ENCODE assay signal across 15 cellular contexts in genomic region chr9:93306081-93306480, GRCh38.
A peak's percentile ranks its signal among the peaks of the same experiment; 100 is the strongest.
DNase-seq lines count a peak whose midpoint lies in the region; ATAC-seq and TF ChIP-seq lines count a peak whose summit lies in the region.
"Had no signal": no experiment of that assay in that cellular context is flagged by ENCODE, and none has a peak within 500 bp of the region (broad histone marks: within the 10 kb centered on the region; RNA-seq: fewer than 3 reads in every experiment).

No MANE protein-coding gene starts in this region.

- no peak for TF ChIP-seq CTCF in left ventricle myocardium inferior (IDR thresholded peaks at IDR 0.05; ENCODE audit: borderline replicate concordance)
- no peak for TF ChIP-seq CTCF in spleen (IDR thresholded peaks at IDR 0.05 in 8 of 11, conservative IDR thresholded peaks at IDR 0.05 in 3 of 11)
- TF ChIP-seq CTCF in Calu3 (IDR thresholded peaks at IDR 0.05; ENCODE audit: unreplicated experiment): no peak

- TF ChIP-seq POLR2A in spleen (IDR thresholded peaks at IDR 0.05): no peak

- H3K27ac Mint-ChIP-seq in Calu3 (ENCODE audit: unreplicated experiment): no peak overlapping the region

- H3K27me3 ChIP-seq in left ventricle myocardium inferior (ENCODE audit: low read depth) (no peaks in the 10 kb centered on the region), right cardiac atrium (ENCODE audit: control insufficient read depth, insufficient read depth) (no peaks in the 10 kb centered on the region), layer of hippocampus (ENCODE audit: control insufficient read depth, insufficient read depth, low read length) (no peaks in the 10 kb centered on the region), spleen (replicated peaks in 1 of 7) (no peaks in the 10 kb centered on the region)

- ATAC-seq in right cardiac atrium (no peak), HG03097 (IDR thresholded peaks at IDR 0.05; ENCODE audit: low FRiP score, unreplicated experiment) (no peak)

- H3K27me3 Mint-ChIP-seq in Calu3 (ENCODE audit: unreplicated experiment): no peaks in the 10 kb centered on the region

- H3K27ac ChIP-seq in left ventricle myocardium inferior (replicated peaks) (peak overlapping the region; percentile 60), right cardiac atrium (ENCODE audit: low read length) (no peak overlapping the region), layer of hippocampus (ENCODE audit: low read depth, low read length) (peak overlapping the region; percentile 18), spleen (no peak overlapping the region)
- H3K27ac ChIP-seq: PC-9 had no signal

- BruUV-seq in Calu3 (replicated peaks; lab: Mats Ljungman, UMichigan): no TSS peak

- no peak for DNase-seq in left ventricle myocardium inferior
- no peak for DNase-seq in right cardiac atrium
- DNase-seq in spleen: peak; percentile 36
- no peak for DNase-seq in stimulated activated CD4-positive, alpha-beta T cell treated with anti-CD3 and anti-CD28 coated beads, Interleukin-4, amount 100 ng/mL, for 24 hours
- DNase-seq in Calu3: no peak
- DNase-seq: DMS53, NCI-H1436 treated with DMSO at 0.1 percent for 48 hours, NCI-H2081 treated with DMSO at 0.1 percent for 48 hours, NCI-H345, PC-9, SHP77 had no signal

- no peaks in the 10 kb centered on the region for H3K4me1 Mint-ChIP-seq in Calu3 (ENCODE audit: low read depth, unreplicated experiment)

- 67% methylated on average over 9 of the region's 9 CpGs for WGBS in right cardiac atrium
- WGBS in spleen, 5 donors: 91 to 94% (median 93%) methylated on average over 9 of the region's 9 CpGs

- no peaks in the 10 kb centered on the region for H3K9me3 Mint-ChIP-seq in Calu3 (ENCODE audit: low read depth, unreplicated experiment)

- intact Hi-C loops in left ventricle myocardium inferior (cut with micrococcal nuclease): loop anchor here (10.0 kb wide), 1 partner anchor 151 kb away; no protein-coding TSS in a partner anchor
- intact Hi-C loops in right cardiac atrium (cut with DNase I): loop anchor here in 1 of 4 donors (5.0 to 10.0 kb wide), 2 partner anchors 144 to 201 kb away; no protein-coding TSS in a partner anchor
- intact Hi-C loops in spleen (cut with DNase I; ENCODE audit: low total_unique reads): no loop called here
- intact Hi-C loops in Calu3 (cut with micrococcal nuclease; ENCODE audit: unreplicated experiment): no loop called here

- CTCF ChIA-PET in Calu3 (lab: Charles Lee): interaction anchor here (0.6 kb wide), 1 partner anchor 122 kb away, joined by 3 read pairs; the partner anchor contains the start of gene WNK2

- H3K4me3 Mint-ChIP-seq in Calu3 (ENCODE audit: low read depth, unreplicated experiment): no peak overlapping the region

- no peaks in the 10 kb centered on the region for H3K9me3 ChIP-seq in left ventricle myocardium inferior (replicated peaks)
- no peaks in the 10 kb centered on the region for H3K9me3 ChIP-seq in right cardiac atrium (ENCODE audit: control insufficient read depth, low read length)
- H3K9me3 ChIP-seq in spleen: no peaks in the 10 kb centered on the region
- H3K9me3 ChIP-seq: Caco-2, HAP-1 had no signal

- H3K4me3 ChIP-seq in left ventricle myocardium inferior (no peak overlapping the region), right cardiac atrium (ENCODE audit: low read length) (no peak overlapping the region), spleen (no peak overlapping the region)
- H3K4me3 ChIP-seq: HAP-1, PC-9 had no signal

- peaks cover 18% of the 10 kb centered on the region for H3K36me3 Mint-ChIP-seq in Calu3 (ENCODE audit: insufficient read depth, unreplicated experiment)

- peaks cover 46% of the 10 kb centered on the region for H3K4me1 ChIP-seq in left ventricle myocardium inferior
- H3K4me1 ChIP-seq in right cardiac atrium (ENCODE audit: control insufficient read depth, insufficient read depth, low read length): no peaks in the 10 kb centered on the region
- peaks cover 6 to 21% (median 10%) of the 10 kb centered on the region in 6 donors for H3K4me1 ChIP-seq in spleen
- H3K4me1 ChIP-seq: Caco-2, HAP-1 had no signal

- peaks cover 3% of the 10 kb centered on the region for H3K36me3 ChIP-seq in left ventricle myocardium inferior
- H3K36me3 ChIP-seq in spleen: no peaks in the 10 kb centered on the region

Comparison
In these comparisons a context has a peak if more than half of its experiments do, and no peak if none do; other contexts are left out.
1. H3K27ac ChIP-seq: peak in left ventricle myocardium inferior (single experiment) and layer of hippocampus (single experiment); none in right cardiac atrium (single experiment) and spleen (0 of 8).